In the genomic region with DNA sequence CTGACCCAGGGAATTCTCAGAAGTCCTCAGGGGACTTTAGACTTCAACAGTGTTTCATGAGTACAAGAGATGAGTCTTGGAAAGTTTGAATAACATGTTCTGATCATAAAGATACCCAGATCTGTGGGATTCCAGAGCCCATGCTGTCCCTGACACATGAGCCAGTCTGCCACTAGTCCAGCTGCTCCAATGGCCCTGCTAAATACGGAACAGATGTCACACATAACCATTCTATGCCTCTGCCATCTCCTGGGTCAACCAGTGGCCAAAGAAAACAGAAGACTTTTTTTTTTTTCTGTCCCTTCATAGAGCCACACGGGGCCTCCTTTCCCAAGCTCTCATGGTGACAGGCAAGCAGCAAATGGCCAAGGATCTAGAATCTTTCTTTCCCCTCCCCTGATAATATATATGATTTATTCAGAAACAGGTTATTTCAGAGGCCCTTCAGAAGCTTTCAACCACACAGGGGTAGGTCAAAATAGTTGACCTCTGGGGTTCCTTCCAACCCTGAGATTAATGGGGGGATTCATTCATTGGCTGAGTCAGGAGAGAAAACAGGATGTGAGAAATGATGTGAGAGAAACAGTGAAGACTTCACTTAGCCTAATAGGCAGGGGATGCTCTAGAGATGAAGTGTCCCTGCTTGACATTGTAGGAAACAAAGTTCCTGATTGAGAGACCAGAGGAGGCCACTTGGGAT, we compare ENCODE assay signal across 22 cellular contexts.
DNase-seq lines count a peak whose midpoint lies in the region; ATAC-seq and FAIRE-seq lines count a peak whose summit lies in the region.
"Had no signal": no experiment of that assay in that cellular context is flagged by ENCODE, and none has a peak within 500 bp of the region (broad histone marks: within the 10 kb centered on the region; RNA-seq: fewer than 3 reads in every experiment).

No MANE protein-coding gene starts in this region.

- H3K4me1 Mint-ChIP-seq in effector memory CD8-positive, alpha-beta T cell (ENCODE audit: low read depth in 2 of 2), result no peaks in the 10 kb centered on the region
- H3K4me1 Mint-ChIP-seq: CD4-positive, CD25-positive, alpha-beta regulatory T cell; memory B cell; neural crest cell had no signal

- no peak overlapping the region for H3K4me3 Mint-ChIP-seq in effector memory CD8-positive, alpha-beta T cell
- H3K4me3 Mint-ChIP-seq: activated CD8-positive, alpha-beta T cell treated with anti-CD3 and anti-CD28 coated beads for 36 hours; CD4-positive, CD25-positive, alpha-beta regulatory T cell; memory B cell; neural crest cell had no signal

- DNase-seq in DMS 273 (lab: John Stamatoyannopoulos, UW; ENCODE audit: unreplicated experiment), result peak; percentile 34
- DNase-seq in activated naive CD4-positive, alpha-beta T cell treated with anti-CD3 and anti-CD28 coated beads, Interleukin-2, amount 50 U/mL, for 72 hours (ENCODE audit: low spot score in 2 of 2), result no peak
- no peak for DNase-seq in CD1c-positive myeloid dendritic cell (ENCODE audit: extremely low spot score)
- DNase-seq in effector memory CD8-positive, alpha-beta T cell, result no peak
- DNase-seq in RCC 7860 (ENCODE audit: low spot score), result no peak
- DNase-seq: activated CD8-positive, alpha-beta T cell treated with anti-CD3 and anti-CD28 coated beads for 36 hours; amniotic stem cell; CD4-positive, CD25-positive, alpha-beta regulatory T cell; cerebellar nuclear complex; foreskin fibroblast; NCI-H146; NCI-H510A; PC-9 had no signal

- no peak for FAIRE-seq in RCC 7860 (lab: Jason Lieb, UNC)
- FAIRE-seq: A204.1, endometrium, TTC549 had no signal

- H3K9me3 Mint-ChIP-seq in activated naive CD4-positive, alpha-beta T cell treated with anti-CD3 and anti-CD28 coated beads, Interleukin-2, amount 50 U/mL, for 72 hours, result no peaks in the 10 kb centered on the region
- H3K9me3 Mint-ChIP-seq in effector memory CD8-positive, alpha-beta T cell, result peaks cover 0 to 3% of the 10 kb centered on the region in 2 donors
- H3K9me3 Mint-ChIP-seq: activated CD8-positive, alpha-beta T cell treated with anti-CD3 and anti-CD28 coated beads for 36 hours; activated T-helper 2 cell treated with anti-CD3 and anti-CD28 coated beads, Interferon-gamma antibody, Interleukin-2, Interleukin-4, amounts not matched to agents 10 μg/mL and 5 μg/mL and 100 μg/mL, durations not matched to agents 14 hours and 24 hours and 36 hours had no signal

- H3K36me3 Mint-ChIP-seq in activated naive CD4-positive, alpha-beta T cell treated with anti-CD3 and anti-CD28 coated beads, Interleukin-2, amount 50 U/mL, for 72 hours, result no peaks in the 10 kb centered on the region
- no peaks in the 10 kb centered on the region for H3K36me3 Mint-ChIP-seq in effector memory CD8-positive, alpha-beta T cell (ENCODE audit: insufficient read depth)
- H3K36me3 Mint-ChIP-seq: CD4-positive, CD25-positive, alpha-beta regulatory T cell; memory B cell had no signal

- ATAC-seq in GM18907 (IDR thresholded peaks at IDR 0.05; ENCODE audit: unreplicated experiment) (peak; percentile 84), GM21723 (IDR thresholded peaks at IDR 0.05; ENCODE audit: unreplicated experiment) (peak; percentile 62), HG03378 (IDR thresholded peaks at IDR 0.05; ENCODE audit: unreplicated experiment) (peak; percentile 84)
- no peak for ATAC-seq in activated naive CD4-positive, alpha-beta T cell treated with anti-CD3 and anti-CD28 coated beads, Interleukin-2, amount 50 U/mL, for 72 hours
- no peak for ATAC-seq in effector memory CD8-positive, alpha-beta T cell (replicated peaks)
- ATAC-seq: activated CD8-positive, alpha-beta T cell treated with anti-CD3 and anti-CD28 coated beads for 36 hours had no signal

- peaks cover 12 to 16% of the 10 kb centered on the region in 2 donors for H3K27me3 Mint-ChIP-seq in effector memory CD8-positive, alpha-beta T cell
- H3K27me3 Mint-ChIP-seq: CD4-positive, CD25-positive, alpha-beta regulatory T cell had no signal

- H3K27ac Mint-ChIP-seq in activated naive CD4-positive, alpha-beta T cell treated with anti-CD3 and anti-CD28 coated beads, Interleukin-2, amount 50 U/mL, for 72 hours, result peak overlapping the region in 1 of 2 donors; percentile 3
- no peak overlapping the region for H3K27ac Mint-ChIP-seq in effector memory CD8-positive, alpha-beta T cell
- H3K27ac Mint-ChIP-seq: activated CD8-positive, alpha-beta T cell treated with anti-CD3 and anti-CD28 coated beads for 36 hours; activated T-helper 2 cell treated with anti-CD3 and anti-CD28 coated beads, Interferon-gamma antibody, Interleukin-2, Interleukin-4, amounts not matched to agents 10 μg/mL and 5 μg/mL and 100 μg/mL, durations not matched to agents 14 hours and 24 hours and 36 hours; CD4-positive, CD25-positive, alpha-beta regulatory T cell; memory B cell had no signal

Comparison
In these comparisons a context has a peak if more than half of its experiments do, and no peak if none do; other contexts are left out.
1. ATAC-seq: peak in GM18907 (single experiment), GM21723 (single experiment) and HG03378 (single experiment); none in activated naive CD4-positive, alpha-beta T cell treated with anti-CD3 and anti-CD28 coated beads, Interleukin-2, amount 50 U/mL, for 72 hours (0 of 2) and effector memory CD8-positive, alpha-beta T cell (single experiment).